In the genomic region with DNA sequence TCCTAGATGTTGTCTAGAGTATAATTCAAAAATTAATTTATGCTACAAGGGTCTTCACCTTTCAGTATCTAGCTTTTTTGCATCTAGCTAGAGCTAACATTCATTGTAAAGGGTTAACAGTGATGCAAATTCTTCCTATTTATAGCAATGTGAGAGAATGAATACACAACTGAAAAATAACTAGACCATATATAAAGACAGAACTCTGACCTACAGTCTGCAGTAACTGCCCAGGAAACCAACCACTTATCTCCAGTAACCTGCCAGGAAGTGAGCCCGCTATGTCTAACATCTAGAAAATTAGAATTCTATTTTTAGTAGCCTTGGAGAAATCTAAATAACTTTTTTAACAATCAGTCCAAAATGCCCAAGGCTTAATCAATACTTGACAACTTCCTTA, we compare ENCODE assay signal across 31 cellular contexts.
"Had no signal": no experiment of that assay in that cellular context is flagged by ENCODE, and none has a peak within 500 bp of the region (broad histone marks: within the 10 kb centered on the region; RNA-seq: fewer than 3 reads in every experiment).

No MANE protein-coding gene starts in this region.

- H3K4me1 ChIP-seq: adrenal gland, body of pancreas, esophagus muscularis mucosa, foreskin keratinocyte, heart left ventricle, left lung, lower lobe of right lung, parathyroid adenoma, right atrium auricular region, stomach, tibial artery, upper lobe of right lung had no signal

- H3K27ac ChIP-seq: adrenal gland, body of pancreas, esophagus muscularis mucosa, foreskin keratinocyte, heart left ventricle, left lung, lower lobe of right lung, neural progenitor cell, parathyroid adenoma, right atrium auricular region, stomach, tibial artery, upper lobe of right lung, VCaP had no signal

- H3K36me3 ChIP-seq: adrenal gland, esophagus muscularis mucosa, heart left ventricle, left lung, lower lobe of right lung, neural progenitor cell, right atrium auricular region, stomach, tibial artery, upper lobe of right lung had no signal

- H3K9me3 ChIP-seq: adrenal gland, body of pancreas, esophagus muscularis mucosa, heart left ventricle, left lung, lower lobe of right lung, right atrium auricular region, stomach, tibial artery, upper lobe of right lung had no signal

- ATAC-seq: body of pancreas; foreskin keratinocyte; heart left ventricle; left lung; lower lobe of right lung; natural killer cell; stimulated activated naive B cell treated with anti-CD40 and anti-IgM and Interleukin-4, amounts not matched to agents 10 μg/mL and 1 μg/mL and 100 μg/mL, for 72 hours; upper lobe of right lung had no signal

- H3K9ac ChIP-seq: neural progenitor cell, parathyroid adenoma had no signal

- H3K4me2 ChIP-seq: neural progenitor cell had no signal

- H2AFZ ChIP-seq: parathyroid adenoma had no signal

- DNase-seq: activated CD4-positive, alpha-beta T cell treated with anti-CD3 and anti-CD28 coated beads for 48 hours; activated CD4-positive, alpha-beta T cell treated with anti-CD3 and anti-CD28 coated beads, Interleukin-2, amount 50 U/mL, for 48 hours; activated CD8-positive, alpha-beta memory T cell treated with anti-CD3 and anti-CD28 coated beads for 24 hours; activated effector memory CD4-positive, alpha-beta T cell treated with Interleukin-2 at 50 U/mL for 16 hours; activated naive CD4-positive, alpha-beta T cell treated with Interleukin-2 at 50 U/mL for 16 hours; activated naive CD8-positive, alpha-beta T cell treated with anti-CD3 and anti-CD28 coated beads for 36 hours; adrenal gland; aorta; body of pancreas; dermis blood vessel endothelial cell; effector CD4-positive, alpha-beta T cell; foreskin keratinocyte; heart left ventricle; hypothalamus; kidney glomerular epithelial cell; left lung; lower lobe of right lung; mesenchymal stem cell; natural killer cell; occipital lobe; stimulated activated CD4-positive, alpha-beta T cell treated with anti-CD3 and anti-CD28 coated beads, Interleukin-15, amount 100 ng/mL, for 24 hours; stimulated activated CD4-positive, alpha-beta T cell treated with anti-CD3 and anti-CD28 coated beads, Interleukin-2, amount 100 ng/mL, for 24 hours; stimulated activated naive B cell treated with anti-CD40 and anti-IgM and Interleukin-4, amounts not matched to agents 10 μg/mL and 1 μg/mL and 100 μg/mL, for 72 hours; stomach; tibial artery; upper lobe of right lung had no signal

- H3K27me3 ChIP-seq: adrenal gland, body of pancreas, esophagus muscularis mucosa, foreskin keratinocyte, heart left ventricle, left lung, neural progenitor cell, right atrium auricular region, stomach, tibial artery, upper lobe of right lung had no signal

- H3K4me3 ChIP-seq: adrenal gland, body of pancreas, esophagus muscularis mucosa, heart left ventricle, left lung, lower lobe of right lung, neural progenitor cell, right atrium auricular region, stomach, tibial artery, upper lobe of right lung had no signal

- H3K79me2 ChIP-seq: parathyroid adenoma had no signal
